Comparison of ENCODE assay signal across 9 cellular contexts in genomic region chr9:34590376-34591090, GRCh38. TPM values are rescaled to one million over a fixed set of nuclear protein-coding genes. Genes with fewer than 3 reads are reported as not detected.
DNase-seq lines count a peak whose midpoint lies in the region; ATAC-seq and TF ChIP-seq lines count a peak whose summit lies in the region.
"Had no signal": no experiment of that assay in that cellular context is flagged by ENCODE, and none has a peak within 500 bp of the region (broad histone marks: within the 10 kb centered on the region; RNA-seq: fewer than 3 reads in every experiment).

No MANE protein-coding gene starts in this region.

- H3K9me3 ChIP-seq in mammary epithelial cell (replicated peaks; ENCODE audit: insufficient read depth, low read length) (no peaks in the 10 kb centered on the region), uterus (no peaks in the 10 kb centered on the region)

- TF ChIP-seq POLR2A in uterus (IDR thresholded peaks at IDR 0.05), result no peak

- in situ Hi-C loops in mammary epithelial cell (cut with MboI; ENCODE audit: low sequenced_read_pairs in 2 of 2), result loop anchor here in 1 of 2 donors (10.0 kb wide), 1 partner anchor 46 kb away; no protein-coding TSS in a partner anchor

- peaks cover 49% of the 10 kb centered on the region for H3K27me3 ChIP-seq in mammary epithelial cell (ENCODE audit: insufficient read depth, low read length)
- H3K27me3 ChIP-seq in uterus, result peaks cover 7 to 8% of the 10 kb centered on the region in 2 donors

- intact Hi-C loops in MCF 10A (cut with micrococcal nuclease), result loop anchor here (1.0 to 2.0 kb wide), 2 partner anchors 42 to 90 kb away; no protein-coding TSS in a partner anchor
- intact Hi-C loops in mammary epithelial cell (cut with micrococcal nuclease), result loop anchor here (1.0 to 2.0 kb wide), 4 partner anchors 42 to 186 kb away; no protein-coding TSS in a partner anchor
- intact Hi-C loops in uterus (cut with DNase I; ENCODE audit: low total_unique reads), result loop anchor here (2.0 to 10.0 kb wide), 2 partner anchors 186 to 258 kb away; no protein-coding TSS in a partner anchor

- POLR2A ChIA-PET in MCF 10A (lab: Yijun Ruan, JAX), result no interaction called here

- BruUV-seq in MCF 10A (replicated peaks; lab: Mats Ljungman, UMichigan) (no TSS peak), mammary epithelial cell (replicated peaks; lab: Mats Ljungman, UMichigan) (no TSS peak)

- CTCF ChIA-PET in MCF 10A (lab: Yijun Ruan, JAX), result interaction anchor here (0.5 to 3.6 kb wide), 27 partner anchors 9 to 503 kb away, joined by 3 to 37 read pairs (median 8); partner anchors contain the start of gene DCTN3
- CTCF ChIA-PET in mammary epithelial cell (lab: Charles Lee; ENCODE audit: low non-redundant PET), result interaction anchor here (0.7 to 1.4 kb wide), 3 partner anchors 43 to 187 kb away, joined by 3 to 15 read pairs (median 13); no protein-coding TSS in a partner anchor

- dilution Hi-C loops in mammary epithelial cell (cut with HindIII; ENCODE audit: low sequenced_read_pairs), result no loop called here

- H3K4me2 ChIP-seq in mammary epithelial cell (ENCODE audit: insufficient read depth, low read depth, low read length), result no peak overlapping the region

- H4K20me1 ChIP-seq in mammary epithelial cell (ENCODE audit: insufficient read depth, low read length), result no peaks in the 10 kb centered on the region

- H3K4me1 ChIP-seq in mammary epithelial cell (ENCODE audit: insufficient read depth, low read length), result peaks cover 14% of the 10 kb centered on the region
- H3K4me1 ChIP-seq in uterus, result peaks cover 0 to 28% of the 10 kb centered on the region in 2 donors

- H3K27me3 Mint-ChIP-seq in MCF 10A (ENCODE audit: insufficient read depth, unreplicated experiment), result peaks cover 67% of the 10 kb centered on the region
- peaks cover 84% of the 10 kb centered on the region for H3K27me3 Mint-ChIP-seq in mesothelial cell of epicardium (ENCODE audit: low read depth)

- H3K9me3 Mint-ChIP-seq in MCF 10A (ENCODE audit: unreplicated experiment), result no peaks in the 10 kb centered on the region
- H3K9me3 Mint-ChIP-seq in mesothelial cell of epicardium, result no peaks in the 10 kb centered on the region

- H3K79me2 ChIP-seq in mammary epithelial cell (ENCODE audit: insufficient read depth, low read length), result no peaks in the 10 kb centered on the region

- H3K36me3 ChIP-seq in mammary epithelial cell (ENCODE audit: insufficient read depth, low read length), result no peaks in the 10 kb centered on the region
- no peaks in the 10 kb centered on the region for H3K36me3 ChIP-seq in uterus

- H3K4me1 Mint-ChIP-seq in MCF 10A (ENCODE audit: insufficient read depth, unreplicated experiment) (peaks cover 20% of the 10 kb centered on the region), mesothelial cell of epicardium (peaks cover 36% of the 10 kb centered on the region)

- H3K4me3 Mint-ChIP-seq in MCF 10A (ENCODE audit: unreplicated experiment), result peak overlapping the region; percentile 36
- H3K4me3 Mint-ChIP-seq in mesothelial cell of epicardium, result peak overlapping the region; percentile 76

- DNase-seq in MCF 10A (ENCODE audit: unreplicated experiment), result no peak
- no peak for DNase-seq in mammary epithelial cell
- DNase-seq in mesothelial cell of epicardium (ENCODE audit: low spot score in 2 of 2, unreplicated experiment in 2 of 2), result peak in 1 of 2 experiments; percentile 48
- peak; percentile 29 to 45 for DNase-seq in uterus
- no peak for DNase-seq in DMS79 (lab: John Stamatoyannopoulos, UW)

- no peak for ATAC-seq in GM21529 (IDR thresholded peaks at IDR 0.05; ENCODE audit: unreplicated experiment)
- no peak for ATAC-seq in GM21515 (IDR thresholded peaks at IDR 0.05; ENCODE audit: unreplicated experiment)

- H3K36me3 Mint-ChIP-seq in MCF 10A (ENCODE audit: insufficient read depth, unreplicated experiment) (no peaks in the 10 kb centered on the region), mesothelial cell of epicardium (no peaks in the 10 kb centered on the region)

- 65% methylated on average over 26 of the region's 35 CpGs for WGBS in mammary epithelial cell (ENCODE audit: low coverage, missing lambda C conversion rate)

- no peak overlapping the region for H3K27ac Mint-ChIP-seq in MCF 10A (ENCODE audit: low read depth, unreplicated experiment)
- H3K27ac Mint-ChIP-seq in mesothelial cell of epicardium, result peak overlapping the region; percentile 36

- no peak overlapping the region for H3K4me3 ChIP-seq in mammary epithelial cell (replicated peaks in 1 of 3; ENCODE audit: insufficient read depth in 1 of 3, low read depth in 2 of 3, low read length in 3 of 3)
- H3K4me3 ChIP-seq in uterus, result peak overlapping the region in 1 of 2 donors; percentile 49

- no peak overlapping the region for H2AFZ ChIP-seq in mammary epithelial cell (ENCODE audit: low read depth, low read length)

- H3K9ac ChIP-seq in mammary epithelial cell (ENCODE audit: insufficient read depth, low read length), result no peak overlapping the region

- no peak overlapping the region for H3K27ac ChIP-seq in mammary epithelial cell (ENCODE audit: insufficient read depth, low read depth, low read length)
- peak overlapping the region; percentile 69 for H3K27ac ChIP-seq in cingulate gyrus (ENCODE audit: low read depth, low read length)
- peak overlapping the region in 1 of 2 donors; percentile 56 for H3K27ac ChIP-seq in uterus

- TF ChIP-seq CTCF in MCF 10A (IDR thresholded peaks at IDR 0.05; ENCODE audit: unreplicated experiment), result no peak
- TF ChIP-seq CTCF in mammary epithelial cell (conservative IDR thresholded peaks at IDR 0.05 in 1 of 2, IDR thresholded peaks at IDR 0.05 in 1 of 2; ENCODE audit: extremely low read depth in 1 of 2, insufficient read depth in 1 of 2, low read depth in 1 of 2, low read length in 2 of 2), result no peak
- TF ChIP-seq CTCF in mesothelial cell of epicardium (IDR thresholded peaks at IDR 0.05; ENCODE audit: unreplicated experiment), result no peak
- TF ChIP-seq CTCF in uterus (IDR thresholded peaks at IDR 0.05), result no peak

RNA-seq across cellular contexts. Expression of gene CNTFR, which starts 1.0 kb away (rescaled TPM):
- not detected in 2 replicates for total RNA-seq in MCF 10A (2022)
- not detected for total RNA-seq in mammary epithelial cell
- polyA plus RNA-seq in mammary epithelial cell, result not detected
- polyA minus RNA-seq in mammary epithelial cell, result not detected
- total RNA-seq in mesothelial cell of epicardium, result 25.9 to 28.9 TPM (median 27.0 TPM) in 3 replicates
- 10 to 100 TPM in 1 of 4 donors, 1 to 10 TPM in 1, under 1 TPM in 1, not detected in 1; 0.59 to 14.7 (median 6.6) TPM for total RNA-seq in uterus
- total RNA-seq: NCI-H460 had no signal

RNA-seq across cellular contexts. Expression of gene RPP25L, which starts 21.4 kb away (rescaled TPM):
- 41.6 and 42.8 TPM in 2 replicates for total RNA-seq in MCF 10A (2022)
- total RNA-seq in mammary epithelial cell, result 10 to 100 TPM; 12.5 to 31.7 TPM
- 44.5 TPM for polyA plus RNA-seq in mammary epithelial cell
- polyA minus RNA-seq in mammary epithelial cell, result 29.1 TPM
- 20.2 to 24.6 TPM (median 24.5 TPM) in 3 replicates for total RNA-seq in mesothelial cell of epicardium
- total RNA-seq in uterus, result 10 to 100 TPM; 18.1 to 39.1 (median 26.9) TPM

RNA-seq across cellular contexts. Expression of gene DCTN3, which starts 29.8 kb away (rescaled TPM):
- 88.5 and 92.4 TPM in 2 replicates for total RNA-seq in MCF 10A (2022)
- 10 to 100 TPM; 53.8 to 91.3 TPM for total RNA-seq in mammary epithelial cell
- 142 TPM for polyA plus RNA-seq in mammary epithelial cell
- 79.7 TPM for polyA minus RNA-seq in mammary epithelial cell
- 76.7 to 80.1 TPM (median 77.1 TPM) in 3 replicates for total RNA-seq in mesothelial cell of epicardium
- 10 to 100 TPM; 27.7 to 98.0 (median 58.6) TPM for total RNA-seq in uterus

RNA-seq across cellular contexts. Expression of gene ARID3C, which starts 38.3 kb away (rescaled TPM):
- not detected in 2 replicates for total RNA-seq in MCF 10A (2022)
- under 1 TPM in 1 of 2 donors, not detected in 1; 0.17 TPM for total RNA-seq in mammary epithelial cell
- not detected for polyA plus RNA-seq in mammary epithelial cell
- polyA minus RNA-seq in mammary epithelial cell, result not detected
- 0.42 to 0.80 TPM in 2 of 3 replicates, not detected in the other for total RNA-seq in mesothelial cell of epicardium
- total RNA-seq in uterus, result under 1 TPM in 2 of 4 donors, not detected in 2; 0.35 to 0.82 TPM
- total RNA-seq: NCI-H460 had no signal

RNA-seq across cellular contexts. Expression of gene SIGMAR1, which starts 47.1 kb away (rescaled TPM):
- 82.1 and 99.8 TPM in 2 replicates for total RNA-seq in MCF 10A (2022)
- total RNA-seq in mammary epithelial cell, result 100 to 1,000 TPM in 1 of 2 donors, 10 to 100 TPM in 1; 83.0 to 131 TPM
- 165 TPM for polyA plus RNA-seq in mammary epithelial cell
- 139 TPM for polyA minus RNA-seq in mammary epithelial cell
- total RNA-seq in mesothelial cell of epicardium, result 58.8 to 61.6 TPM (median 59.9 TPM) in 3 replicates
- total RNA-seq in uterus, result 10 to 100 TPM; 34.1 to 55.2 (median 51.3) TPM

Comparison
In these comparisons a context has a peak if more than half of its experiments do, and no peak if none do; other contexts are left out.
1. DNase-seq: peak in uterus (2 of 2); none in MCF 10A (single experiment), mammary epithelial cell (single experiment) and DMS79 (single experiment).